ENCODE assay signal across 1 cellular context in the genomic region with DNA sequence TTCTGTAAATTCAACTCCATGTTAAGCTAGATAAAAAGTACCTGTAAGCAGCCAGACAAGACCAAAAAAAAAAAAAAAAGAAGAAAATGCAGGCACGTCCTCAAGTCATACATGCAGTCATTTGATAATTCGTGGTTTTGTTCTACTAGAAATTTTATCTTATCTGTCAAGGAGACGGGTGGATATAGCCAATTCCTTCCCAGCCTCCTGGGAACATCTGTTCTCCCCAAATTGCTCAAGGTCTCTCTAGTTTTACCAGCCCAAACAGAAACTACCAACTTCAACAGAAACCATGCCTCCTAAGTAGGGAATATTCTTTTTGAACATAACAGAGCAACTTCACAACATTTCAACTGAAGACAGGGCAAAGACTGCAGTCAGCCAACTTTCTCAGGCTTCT.
TF ChIP-seq lines count a peak whose summit lies in the region.

No MANE protein-coding gene starts in this region.

TF ChIP-seq in IMR-90, 13 proteins besides CTCF, POLR2A, EP300 and RAD21:
- no peak for TF ChIP-seq RCOR1 (IDR thresholded peaks at IDR 0.05; ENCODE audit: insufficient replicate concordance, low read length)
- TF ChIP-seq CEBPB (IDR thresholded peaks at IDR 0.05; ENCODE audit: low read depth, low read length) = no peak
- TF ChIP-seq NFE2L2 (IDR thresholded peaks at IDR 0.05; ENCODE audit: low read depth, low read length) = no peak
- no peak for TF ChIP-seq SMC3 (IDR thresholded peaks at IDR 0.05; ENCODE audit: low read depth, low read length)
TF ChIP-seq in IMR-90: peak in this region for 0.
